Comparison of ENCODE assay signal across 11 cellular contexts in genomic region chr5:43033845-43034590, GRCh38. TPM values are rescaled to one million over a fixed set of nuclear protein-coding genes. Genes with fewer than 3 reads are reported as not detected.
DNase-seq lines count a peak whose midpoint lies in the region; ATAC-seq, FAIRE-seq and TF ChIP-seq lines count a peak whose summit lies in the region.
"Had no signal": no experiment of that assay in that cellular context is flagged by ENCODE, and none has a peak within 500 bp of the region (broad histone marks: within the 10 kb centered on the region; RNA-seq: fewer than 3 reads in every experiment).

No MANE protein-coding gene starts in this region.

- no peaks in the 10 kb centered on the region for H4K20me1 ChIP-seq in astrocyte (ENCODE audit: insufficient read depth, low read length)

- FAIRE-seq in astrocyte (lab: Jason Lieb, UNC): no peak

- H3K36me3 ChIP-seq in astrocyte (ENCODE audit: insufficient read depth, low read length) (no peaks in the 10 kb centered on the region), thymus (ENCODE audit: control insufficient read depth, insufficient read depth) (no peaks in the 10 kb centered on the region)

- peak overlapping the region; percentile 5 for H3K27ac Mint-ChIP-seq in activated naive CD4-positive, alpha-beta T cell treated with anti-CD3 and anti-CD28 coated beads, Interleukin-2, amount 50 U/mL, for 24 hours
- H3K27ac Mint-ChIP-seq in activated naive CD4-positive, alpha-beta T cell treated with anti-CD3 and anti-CD28 coated beads, Interleukin-2, amount 50 U/mL, for 72 hours: no peak overlapping the region
- H3K27ac Mint-ChIP-seq in astrocyte (ENCODE audit: unreplicated experiment): peak overlapping the region; percentile 77
- H3K27ac Mint-ChIP-seq: activated T-helper 1 cell treated with anti-CD3 and anti-CD28 coated beads, Interleukin-12 subunit alpha, Interleukin-12 subunit beta, Interleukin-2, Interleukin-4 antibody, amounts not matched to agents 30 ng/mL and 10 ng/mL and 1 ng/mL, durations not matched to agents 14 hours and 24 hours and 36 hours had no signal

- H3K9me3 ChIP-seq in astrocyte (ENCODE audit: insufficient read depth, low read depth, low read length) (no peaks in the 10 kb centered on the region), thymus (ENCODE audit: control insufficient read depth) (no peaks in the 10 kb centered on the region)

- 93% methylated on average over 41 of the region's 41 CpGs for WGBS in thymus

- H3K27ac ChIP-seq in astrocyte (ENCODE audit: low read depth, low read length): peak overlapping the region; percentile 71
- peak overlapping the region; percentile 71 for H3K27ac ChIP-seq in thymus (ENCODE audit: low read depth)
- H3K27ac ChIP-seq: epithelial cell of prostate had no signal

- peaks cover 25% of the 10 kb centered on the region for H3K4me1 ChIP-seq in astrocyte (ENCODE audit: insufficient read depth, low read length)
- peaks cover 8% of the 10 kb centered on the region for H3K4me1 ChIP-seq in thymus (ENCODE audit: control insufficient read depth, insufficient read depth, low read length)

- peaks cover 58% of the 10 kb centered on the region for H3K79me2 ChIP-seq in astrocyte (ENCODE audit: insufficient read depth, low read length)

- no peak for DNase-seq in activated naive CD4-positive, alpha-beta T cell treated with anti-CD3 and anti-CD28 coated beads, Interleukin-2, amount 50 U/mL, for 72 hours (ENCODE audit: low spot score in 2 of 2)
- peak; percentile 37 for DNase-seq in astrocyte (ENCODE audit: low read depth)
- DNase-seq in left lobe of liver (ENCODE audit: low spot score): no peak
- no peak for DNase-seq in SHP77 treated with DMSO at 0.1 percent for 48 hours (lab: John Stamatoyannopoulos, UW)
- DNase-seq in cerebellar cortex (ENCODE audit: low spot score): no peak
- DNase-seq: stimulated activated CD4-positive, alpha-beta T cell treated with anti-CD3 and anti-CD28 coated beads, Interleukin-2, amount 100 ng/mL, for 24 hours had no signal

- H3K4me3 ChIP-seq in astrocyte (ENCODE audit: insufficient read depth, low read depth, low read length): peak overlapping the region; percentile 45
- no peak overlapping the region for H3K4me3 ChIP-seq in thymus (ENCODE audit: low read length)

- ATAC-seq in activated naive CD4-positive, alpha-beta T cell treated with anti-CD3 and anti-CD28 coated beads, Interleukin-2, amount 50 U/mL, for 72 hours: no peak
- ATAC-seq in left lobe of liver (peak; percentile 14), GM18870 (IDR thresholded peaks at IDR 0.05; ENCODE audit: unreplicated experiment) (no peak)

- no peaks in the 10 kb centered on the region for H3K36me3 Mint-ChIP-seq in activated naive CD4-positive, alpha-beta T cell treated with anti-CD3 and anti-CD28 coated beads, Interleukin-2, amount 50 U/mL, for 24 hours
- no peaks in the 10 kb centered on the region for H3K36me3 Mint-ChIP-seq in activated naive CD4-positive, alpha-beta T cell treated with anti-CD3 and anti-CD28 coated beads, Interleukin-2, amount 50 U/mL, for 72 hours
- H3K36me3 Mint-ChIP-seq in astrocyte (ENCODE audit: low read depth, unreplicated experiment): peaks cover 14% of the 10 kb centered on the region

- H2AFZ ChIP-seq in astrocyte (ENCODE audit: low read depth, low read length): peak overlapping the region; percentile 89

- peaks cover 60% of the 10 kb centered on the region for H3K4me1 Mint-ChIP-seq in activated naive CD4-positive, alpha-beta T cell treated with anti-CD3 and anti-CD28 coated beads, Interleukin-2, amount 50 U/mL, for 24 hours
- H3K4me1 Mint-ChIP-seq in astrocyte (ENCODE audit: low read depth, unreplicated experiment): peaks cover 13% of the 10 kb centered on the region

- peak overlapping the region; percentile 73 for H3K9ac ChIP-seq in astrocyte (ENCODE audit: low read length)

- H3K4me3 Mint-ChIP-seq in activated naive CD4-positive, alpha-beta T cell treated with anti-CD3 and anti-CD28 coated beads, Interleukin-2, amount 50 U/mL, for 24 hours: no peak overlapping the region
- peak overlapping the region; percentile 31 for H3K4me3 Mint-ChIP-seq in astrocyte (ENCODE audit: unreplicated experiment)
- H3K4me3 Mint-ChIP-seq: activated T-helper 1 cell treated with anti-CD3 and anti-CD28 coated beads, Interleukin-12 subunit alpha, Interleukin-12 subunit beta, Interleukin-2, Interleukin-4 antibody, amounts not matched to agents 30 ng/mL and 10 ng/mL and 1 ng/mL, durations not matched to agents 14 hours and 24 hours and 36 hours had no signal

- H3K27me3 Mint-ChIP-seq in activated naive CD4-positive, alpha-beta T cell treated with anti-CD3 and anti-CD28 coated beads, Interleukin-2, amount 50 U/mL, for 24 hours: no peaks in the 10 kb centered on the region
- H3K27me3 Mint-ChIP-seq in astrocyte (ENCODE audit: low read depth, unreplicated experiment): peaks cover 30% of the 10 kb centered on the region

- TF ChIP-seq CTCF in astrocyte (IDR thresholded peaks at IDR 0.05; ENCODE audit: insufficient read depth, low read depth, low read length): no peak

- peak overlapping the region; percentile 80 for H3K4me2 ChIP-seq in astrocyte (ENCODE audit: low read length)

- H3K27me3 ChIP-seq in astrocyte (ENCODE audit: insufficient read depth, low read length) (no peaks in the 10 kb centered on the region), thymus (ENCODE audit: control insufficient read depth, insufficient read depth) (no peaks in the 10 kb centered on the region)

- no peaks in the 10 kb centered on the region for H3K9me3 Mint-ChIP-seq in activated naive CD4-positive, alpha-beta T cell treated with anti-CD3 and anti-CD28 coated beads, Interleukin-2, amount 50 U/mL, for 24 hours
- H3K9me3 Mint-ChIP-seq in activated naive CD4-positive, alpha-beta T cell treated with anti-CD3 and anti-CD28 coated beads, Interleukin-2, amount 50 U/mL, for 72 hours: no peaks in the 10 kb centered on the region
- peaks cover 21% of the 10 kb centered on the region for H3K9me3 Mint-ChIP-seq in astrocyte (ENCODE audit: unreplicated experiment)
- H3K9me3 Mint-ChIP-seq: activated T-helper 1 cell treated with anti-CD3 and anti-CD28 coated beads, Interleukin-12 subunit alpha, Interleukin-12 subunit beta, Interleukin-2, Interleukin-4 antibody, amounts not matched to agents 30 ng/mL and 10 ng/mL and 1 ng/mL, durations not matched to agents 14 hours and 24 hours and 36 hours had no signal

RNA-seq across cellular contexts. Expression of gene ANXA2R, which starts 6.1 kb away (rescaled TPM):
- 1 to 10 TPM; 5.3 to 8.4 TPM for total RNA-seq in activated naive CD4-positive, alpha-beta T cell treated with anti-CD3 and anti-CD28 coated beads, Interleukin-2, amount 50 U/mL, for 72 hours
- total RNA-seq in astrocyte (0.50 and 0.77 TPM in 2 replicates), left lobe of liver (0.35 TPM)
- polyA plus RNA-seq in thymus: 68.7 TPM

Comparison
In these comparisons a context has a peak if more than half of its experiments do, and no peak if none do; other contexts are left out.
1. H3K27ac Mint-ChIP-seq: peak in activated naive CD4-positive, alpha-beta T cell treated with anti-CD3 and anti-CD28 coated beads, Interleukin-2, amount 50 U/mL, for 24 hours (single experiment) and astrocyte (single experiment); none in activated naive CD4-positive, alpha-beta T cell treated with anti-CD3 and anti-CD28 coated beads, Interleukin-2, amount 50 U/mL, for 72 hours (0 of 2).